Comparison of ENCODE assay signal across 1 cellular context in the genomic region with DNA sequence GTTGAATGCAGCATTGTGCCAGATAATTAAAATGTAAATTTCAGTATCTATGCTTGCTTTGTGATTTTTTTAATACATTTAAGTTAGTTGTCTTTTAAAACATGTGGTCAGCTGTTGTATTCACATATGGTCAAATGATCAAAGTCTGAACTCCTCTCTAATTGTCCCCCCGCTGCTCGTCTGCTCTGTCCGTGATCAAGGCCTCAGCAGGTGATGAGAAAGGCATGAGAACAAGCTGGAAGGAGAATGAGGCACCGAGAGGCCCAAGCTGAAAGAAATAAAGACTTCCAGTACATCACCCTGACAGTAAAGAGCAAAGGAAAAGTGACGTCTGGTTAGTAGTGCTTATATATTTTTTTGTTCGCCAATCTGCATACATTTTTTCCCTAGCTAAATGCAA.
TF ChIP-seq lines count a peak whose summit lies in the region.

No MANE protein-coding gene starts in this region.

TF ChIP-seq in neural cell, 6 proteins besides CTCF, POLR2A, EP300 and RAD21:
- TF ChIP-seq MXI1 (conservative IDR thresholded peaks at IDR 0.05; ENCODE audit: poor library complexity, severe bottlenecking) = no peak
- no peak for TF ChIP-seq TAF1 (IDR thresholded peaks at IDR 0.05; ENCODE audit: low read depth)
- TF ChIP-seq, protein P1, sequence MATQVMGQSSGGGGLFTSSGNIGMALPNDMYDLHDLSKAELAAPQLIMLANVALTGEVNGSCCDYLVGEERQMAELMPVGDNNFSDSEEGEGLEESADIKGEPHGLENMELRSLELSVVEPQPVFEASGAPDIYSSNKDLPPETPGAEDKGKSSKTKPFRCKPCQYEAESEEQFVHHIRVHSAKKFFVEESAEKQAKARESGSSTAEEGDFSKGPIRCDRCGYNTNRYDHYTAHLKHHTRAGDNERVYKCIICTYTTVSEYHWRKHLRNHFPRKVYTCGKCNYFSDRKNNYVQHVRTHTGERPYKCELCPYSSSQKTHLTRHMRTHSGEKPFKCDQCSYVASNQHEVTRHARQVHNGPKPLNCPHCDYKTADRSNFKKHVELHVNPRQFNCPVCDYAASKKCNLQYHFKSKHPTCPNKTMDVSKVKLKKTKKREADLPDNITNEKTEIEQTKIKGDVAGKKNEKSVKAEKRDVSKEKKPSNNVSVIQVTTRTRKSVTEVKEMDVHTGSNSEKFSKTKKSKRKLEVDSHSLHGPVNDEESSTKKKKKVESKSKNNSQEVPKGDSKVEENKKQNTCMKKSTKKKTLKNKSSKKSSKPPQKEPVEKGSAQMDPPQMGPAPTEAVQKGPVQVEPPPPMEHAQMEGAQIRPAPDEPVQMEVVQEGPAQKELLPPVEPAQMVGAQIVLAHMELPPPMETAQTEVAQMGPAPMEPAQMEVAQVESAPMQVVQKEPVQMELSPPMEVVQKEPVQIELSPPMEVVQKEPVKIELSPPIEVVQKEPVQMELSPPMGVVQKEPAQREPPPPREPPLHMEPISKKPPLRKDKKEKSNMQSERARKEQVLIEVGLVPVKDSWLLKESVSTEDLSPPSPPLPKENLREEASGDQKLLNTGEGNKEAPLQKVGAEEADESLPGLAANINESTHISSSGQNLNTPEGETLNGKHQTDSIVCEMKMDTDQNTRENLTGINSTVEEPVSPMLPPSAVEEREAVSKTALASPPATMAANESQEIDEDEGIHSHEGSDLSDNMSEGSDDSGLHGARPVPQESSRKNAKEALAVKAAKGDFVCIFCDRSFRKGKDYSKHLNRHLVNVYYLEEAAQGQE (IDR thresholded peaks at IDR 0.05; ENCODE audit: borderline replicate concordance) = no peak
- no peak for TF ChIP-seq POLR2AphosphoS5 (IDR thresholded peaks at IDR 0.05)
- no peak for TF ChIP-seq EZH2 (IDR thresholded peaks at IDR 0.05; ENCODE audit: borderline replicate concordance, insufficient read depth, low read length, poor library complexity, severe bottlenecking)
- no peak for TF ChIP-seq SMC3 (conservative IDR thresholded peaks at IDR 0.05; ENCODE audit: poor library complexity)
